10 cellular contexts compared by ENCODE assay signal in genomic region chr6:135922746-135923145, GRCh38.
DNase-seq lines count a peak whose midpoint lies in the region; ATAC-seq and TF ChIP-seq lines count a peak whose summit lies in the region.
"Had no signal": no experiment of that assay in that cellular context is flagged by ENCODE, and none has a peak within 500 bp of the region (broad histone marks: within the 10 kb centered on the region; RNA-seq: fewer than 3 reads in every experiment).

No MANE protein-coding gene starts in this region.

- POLR2A ChIA-PET in activated CD4-positive, alpha-beta T cell treated with anti-CD3 and anti-CD28 coated beads for 36 hours (lab: Charles Lee) = no interaction called here

- peak overlapping the region; percentile 51 for H3K27ac Mint-ChIP-seq in activated CD4-positive, alpha-beta T cell treated with anti-CD3 and anti-CD28 coated beads, Interleukin-2, amount 10 ng/mL, durations not matched to agents 24 days and 14 days
- H3K27ac Mint-ChIP-seq in activated CD4-positive, alpha-beta T cell treated with anti-CD3 and anti-CD28 coated beads for 36 hours = no peak overlapping the region
- H3K27ac Mint-ChIP-seq: neural progenitor cell had no signal

- H3K4me3 Mint-ChIP-seq in activated CD4-positive, alpha-beta T cell treated with anti-CD3 and anti-CD28 coated beads, Interleukin-2, amount 10 ng/mL, durations not matched to agents 24 days and 14 days = no peak overlapping the region
- no peak overlapping the region for H3K4me3 Mint-ChIP-seq in activated CD4-positive, alpha-beta T cell treated with anti-CD3 and anti-CD28 coated beads for 36 hours
- H3K4me3 Mint-ChIP-seq: neural progenitor cell had no signal

- no peak for DNase-seq in activated CD4-positive, alpha-beta T cell treated with anti-CD3 and anti-CD28 coated beads, Interleukin-2, amount 10 ng/mL, durations not matched to agents 24 days and 14 days
- DNase-seq in activated CD4-positive, alpha-beta T cell treated with anti-CD3 and anti-CD28 coated beads for 36 hours = no peak
- DNase-seq in cardiac fibroblast (ENCODE audit: low read depth in 2 of 2) = peak; percentile 51 to 81
- DNase-seq in iris pigment epithelial cell (ENCODE audit: low read depth) = peak; percentile 35
- DNase-seq in NCI-H748 (lab: John Stamatoyannopoulos, UW; ENCODE audit: unreplicated experiment) = no peak
- no peak for DNase-seq in SW480 (ENCODE audit: low spot score)
- DNase-seq: NCI-H510A treated with DMSO at 0.1 percent for 48 hours had no signal

- CTCF ChIA-PET in activated CD4-positive, alpha-beta T cell treated with anti-CD3 and anti-CD28 coated beads for 36 hours (lab: Charles Lee) = interaction anchor here (0.5 to 4.9 kb wide), 2 partner anchors 12 to 27 kb away, joined by 3 to 23 read pairs; no protein-coding TSS in a partner anchor

- no peak overlapping the region for H3K4me3 ChIP-seq in cardiac fibroblast (replicated peaks in 1 of 2; ENCODE audit: low read depth in 2 of 2, low read length in 2 of 2)
- H3K4me3 ChIP-seq: neural progenitor cell had no signal

- TF ChIP-seq CTCF in cardiac fibroblast (IDR thresholded peaks at IDR 0.05; ENCODE audit: low read depth, low read length) = no peak

- H3K27me3 Mint-ChIP-seq in activated CD4-positive, alpha-beta T cell treated with anti-CD3 and anti-CD28 coated beads, Interleukin-2, amount 10 ng/mL, durations not matched to agents 24 days and 14 days = no peaks in the 10 kb centered on the region
- H3K27me3 Mint-ChIP-seq in activated CD4-positive, alpha-beta T cell treated with anti-CD3 and anti-CD28 coated beads for 36 hours = no peaks in the 10 kb centered on the region

- ATAC-seq in activated CD4-positive, alpha-beta T cell treated with anti-CD3 and anti-CD28 coated beads for 36 hours = no peak
- ATAC-seq in HG03457 (IDR thresholded peaks at IDR 0.05; ENCODE audit: unreplicated experiment) = no peak
- no peak for ATAC-seq in HG03439 (IDR thresholded peaks at IDR 0.05; ENCODE audit: unreplicated experiment)

- peaks cover 24% of the 10 kb centered on the region for H3K4me1 Mint-ChIP-seq in activated CD4-positive, alpha-beta T cell treated with anti-CD3 and anti-CD28 coated beads, Interleukin-2, amount 10 ng/mL, durations not matched to agents 24 days and 14 days
- H3K4me1 Mint-ChIP-seq in activated CD4-positive, alpha-beta T cell treated with anti-CD3 and anti-CD28 coated beads for 36 hours = peaks cover 15% of the 10 kb centered on the region
- H3K4me1 Mint-ChIP-seq: neural progenitor cell had no signal

- intact Hi-C loops in activated CD4-positive, alpha-beta T cell treated with anti-CD3 and anti-CD28 coated beads, Interleukin-2, amount 10 ng/mL, durations not matched to agents 24 days and 14 days (cut with micrococcal nuclease) = loop anchor here (10.0 kb wide), 1 partner anchor 302 kb away; no protein-coding TSS in a partner anchor
- intact Hi-C loops in activated CD4-positive, alpha-beta T cell treated with anti-CD3 and anti-CD28 coated beads for 36 hours (cut with DNase I, micrococcal nuclease) = no loop called here

- peaks cover 26% of the 10 kb centered on the region for H3K36me3 Mint-ChIP-seq in activated CD4-positive, alpha-beta T cell treated with anti-CD3 and anti-CD28 coated beads, Interleukin-2, amount 10 ng/mL, durations not matched to agents 24 days and 14 days (ENCODE audit: low read depth)
- H3K36me3 Mint-ChIP-seq in activated CD4-positive, alpha-beta T cell treated with anti-CD3 and anti-CD28 coated beads for 36 hours (ENCODE audit: low read depth) = no peaks in the 10 kb centered on the region
- H3K36me3 Mint-ChIP-seq: neural progenitor cell had no signal

- peaks cover 12% of the 10 kb centered on the region for H3K9me3 Mint-ChIP-seq in activated CD4-positive, alpha-beta T cell treated with anti-CD3 and anti-CD28 coated beads, Interleukin-2, amount 10 ng/mL, durations not matched to agents 24 days and 14 days
- H3K9me3 Mint-ChIP-seq in activated CD4-positive, alpha-beta T cell treated with anti-CD3 and anti-CD28 coated beads for 36 hours (ENCODE audit: low read depth) = no peaks in the 10 kb centered on the region
- H3K9me3 Mint-ChIP-seq: neural progenitor cell had no signal

Comparison
In these comparisons a context has a peak if more than half of its experiments do, and no peak if none do; other contexts are left out.
1. DNase-seq: peak in cardiac fibroblast (2 of 2) and iris pigment epithelial cell (single experiment); none in activated CD4-positive, alpha-beta T cell treated with anti-CD3 and anti-CD28 coated beads, Interleukin-2, amount 10 ng/mL, durations not matched to agents 24 days and 14 days (single experiment), activated CD4-positive, alpha-beta T cell treated with anti-CD3 and anti-CD28 coated beads for 36 hours (single experiment), NCI-H748 (single experiment) and SW480 (single experiment).